In the genomic region with DNA sequence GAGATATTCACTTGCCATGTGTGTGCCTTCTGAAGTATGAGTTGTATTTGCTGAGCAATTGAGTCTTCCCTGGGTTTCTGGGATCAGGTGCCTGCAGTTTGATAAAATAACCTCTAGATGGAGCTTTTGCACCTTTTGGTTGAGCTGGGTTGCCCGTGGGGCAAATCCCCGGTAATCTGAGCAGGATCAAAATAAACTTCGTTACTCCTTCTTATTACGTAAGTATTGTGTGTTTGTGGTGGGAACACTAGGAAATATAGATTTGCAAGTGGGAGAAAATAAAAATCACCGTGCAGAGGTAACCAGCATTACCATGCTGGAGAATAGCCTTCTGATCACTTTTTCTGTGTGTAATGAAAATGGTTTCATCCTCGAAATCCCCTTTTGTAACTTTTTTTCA, we compare ENCODE assay signal across 8 cellular contexts.
DNase-seq lines count a peak whose midpoint lies in the region; ATAC-seq and TF ChIP-seq lines count a peak whose summit lies in the region.

No MANE protein-coding gene starts in this region.

- TF ChIP-seq POLR2A in gastroesophageal sphincter (IDR thresholded peaks at IDR 0.05): no peak

- TF ChIP-seq EP300 in gastroesophageal sphincter (IDR thresholded peaks at IDR 0.05): no peak

- in situ Hi-C loops in HAP-1 (cut with MboI; ENCODE audit: low sequenced_read_pairs): loop anchor here (5.0 kb wide), 1 partner anchor 199 kb away; no protein-coding TSS in a partner anchor

- no peaks in the 10 kb centered on the region for H3K9me3 ChIP-seq in BE2C
- H3K9me3 ChIP-seq in HAP-1: no peaks in the 10 kb centered on the region
- H3K9me3 ChIP-seq in gastroesophageal sphincter: peaks cover 0 to 6% (median 0%) of the 10 kb centered on the region in 3 donors

- peaks cover 21% of the 10 kb centered on the region for H3K27me3 ChIP-seq in BE2C
- H3K27me3 ChIP-seq in HAP-1 (ENCODE audit: low read depth): no peaks in the 10 kb centered on the region
- H3K27me3 ChIP-seq in gastroesophageal sphincter: no peaks in the 10 kb centered on the region

- 76 to 88% methylated on average over 5 of the region's 6 CpGs for WGBS in gastroesophageal sphincter (ENCODE audit: low coverage in 1 of 2), 2 donors

- no peak overlapping the region for H3K27ac ChIP-seq in gastroesophageal sphincter

- H3K4me1 ChIP-seq in BE2C (no peaks in the 10 kb centered on the region), HAP-1 (peaks cover 5% of the 10 kb centered on the region), gastroesophageal sphincter (no peaks in the 10 kb centered on the region)

- DNase-seq in BE2C (peak; percentile 18), HAP-1 (ENCODE audit: low spot score in 2 of 2) (peak; percentile 70 to 90), RPMI7951 (ENCODE audit: low read depth) (peak; percentile 65), medulla oblongata (ENCODE audit: extremely low spot score) (no peak), ureter (ENCODE audit: low spot score) (no peak)
- DNase-seq in effector CD8-positive, alpha-beta T cell (lab: John Stamatoyannopoulos, UW): no peak

- ATAC-seq in gastroesophageal sphincter (no peak), HG02884 (IDR thresholded peaks at IDR 0.05; ENCODE audit: unreplicated experiment) (no peak)

- no peaks in the 10 kb centered on the region for H3K36me3 ChIP-seq in BE2C
- H3K36me3 ChIP-seq in HAP-1 (replicated peaks): no peaks in the 10 kb centered on the region
- H3K36me3 ChIP-seq in gastroesophageal sphincter: no peaks in the 10 kb centered on the region

- TF ChIP-seq CTCF in BE2C (IDR thresholded peaks at IDR 0.05; ENCODE audit: low read depth, low read length) (peak; percentile 84), gastroesophageal sphincter (IDR thresholded peaks at IDR 0.05) (peak; percentile 41 to 59 (median 51))

- H3K4me3 ChIP-seq in BE2C (ENCODE audit: low read depth, low read length): no peak overlapping the region
- no peak overlapping the region for H3K4me3 ChIP-seq in HAP-1
- no peak overlapping the region for H3K4me3 ChIP-seq in gastroesophageal sphincter

Comparison
In these comparisons a context has a peak if more than half of its experiments do, and no peak if none do; other contexts are left out.
1. DNase-seq: peak in BE2C (single experiment), HAP-1 (2 of 2) and RPMI7951 (single experiment); none in medulla oblongata (single experiment), ureter (single experiment) and effector CD8-positive, alpha-beta T cell (single experiment).